14 cellular contexts compared by ENCODE assay signal in the genomic region with DNA sequence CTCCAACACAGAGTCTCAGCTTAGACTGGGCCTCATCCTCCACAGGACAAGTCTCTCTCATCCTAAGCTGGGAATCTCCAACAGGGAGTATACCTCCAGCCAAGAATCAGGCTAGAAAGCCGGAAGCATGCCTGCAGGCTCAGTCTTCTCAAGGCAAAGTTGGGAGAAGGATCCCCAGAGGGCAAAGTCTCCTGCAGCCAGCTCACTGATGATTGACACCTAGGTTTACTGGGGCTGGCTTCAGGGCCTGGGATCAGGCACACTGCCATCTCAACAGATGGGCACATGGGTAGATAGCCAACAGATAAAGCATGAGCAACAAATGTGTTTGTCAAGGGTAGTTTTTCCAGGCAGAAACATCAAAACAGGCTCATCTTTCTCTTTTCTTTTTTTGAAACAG. TPM values are rescaled to one million over a fixed set of nuclear protein-coding genes. Genes with fewer than 3 reads are reported as not detected.
"Had no signal": no experiment of that assay in that cellular context is flagged by ENCODE, and none has a peak within 500 bp of the region (broad histone marks: within the 10 kb centered on the region; RNA-seq: fewer than 3 reads in every experiment).

No MANE protein-coding gene starts in this region.

- H3K27ac ChIP-seq: cardiac muscle cell, coronary artery, esophagus muscularis mucosa, left lung, right atrium auricular region had no signal

- H3K9me3 ChIP-seq: esophagus muscularis mucosa, left lung, right atrium auricular region had no signal

- H3K27me3 ChIP-seq: cardiac muscle cell, esophagus muscularis mucosa, left lung, right atrium auricular region had no signal

- H3K4me1 ChIP-seq: esophagus muscularis mucosa, left lung, right atrium auricular region had no signal

- H3K36me3 ChIP-seq: cardiac muscle cell, esophagus muscularis mucosa, left lung, right atrium auricular region had no signal

- DNase-seq: activated CD4-positive, alpha-beta memory T cell treated with anti-CD3 and anti-CD28 coated beads for 36 hours; activated effector memory CD4-positive, alpha-beta T cell treated with Interleukin-2 at 50 U/mL for 16 hours; activated naive CD4-positive, alpha-beta T cell treated with anti-CD3 and anti-CD28 coated beads, Interleukin-2, amount 50 U/mL, for 16 hours; activated T-cell treated with anti-CD3 and anti-CD28 coated beads, Interleukin-2, amount 50 U/mL, for 4 hours; islet precursor cell; left lung; naive thymus-derived CD8-positive, alpha-beta T cell; stimulated activated naive CD8-positive, alpha-beta T cell treated with anti-CD3 and anti-CD28 coated beads, Interleukin-15, Interleukin-2, amounts not matched to agents 100 U/mL and 50 U/mL, for 24 hours had no signal

- H3K4me3 ChIP-seq: cardiac muscle cell, coronary artery, esophagus muscularis mucosa, left lung, right atrium auricular region, smooth muscle cell had no signal

- ATAC-seq: activated T-cell treated with anti-CD3 and anti-CD28 coated beads, Interleukin-2, amount 50 U/mL, for 4 hours; left lung; naive thymus-derived CD8-positive, alpha-beta T cell; stimulated activated naive CD8-positive, alpha-beta T cell treated with anti-CD3 and anti-CD28 coated beads, Interleukin-15, Interleukin-2, amounts not matched to agents 100 U/mL and 50 U/mL, for 24 hours had no signal

RNA-seq across cellular contexts. Expression of gene TOX3, which starts 56.1 kb away (rescaled TPM):
- total RNA-seq: activated CD4-positive, alpha-beta memory T cell treated with anti-CD3 and anti-CD28 coated beads for 36 hours; mononuclear cell; naive thymus-derived CD8-positive, alpha-beta T cell; right atrium auricular region had no signal
